8 cellular contexts compared by ENCODE assay signal in genomic region chr5:59790399-59791130, GRCh38.
DNase-seq lines count a peak whose midpoint lies in the region; ATAC-seq and TF ChIP-seq lines count a peak whose summit lies in the region.

No MANE protein-coding gene starts in this region.

- H3K9me3 ChIP-seq in prostate gland: no peaks in the 10 kb centered on the region
- no peaks in the 10 kb centered on the region for H3K9me3 ChIP-seq in upper lobe of left lung

- H3K27me3 ChIP-seq in prostate gland (replicated peaks; ENCODE audit: insufficient read depth): no peaks in the 10 kb centered on the region
- no peaks in the 10 kb centered on the region for H3K27me3 ChIP-seq in upper lobe of left lung

- no peaks in the 10 kb centered on the region for H3K9me3 Mint-ChIP-seq in activated naive CD8-positive, alpha-beta T cell treated with anti-CD3 and anti-CD28 coated beads for 36 hours

- TF ChIP-seq POLR2A in prostate gland (IDR thresholded peaks at IDR 0.05) (no peak), upper lobe of left lung (IDR thresholded peaks at IDR 0.05) (no peak)

- H3K4me3 ChIP-seq in prostate gland: peak overlapping the region; percentile 3 to 5
- H3K4me3 ChIP-seq in upper lobe of left lung: no peak overlapping the region

- no peak for DNase-seq in activated naive CD8-positive, alpha-beta T cell treated with anti-CD3 and anti-CD28 coated beads for 36 hours
- DNase-seq in prostate gland (ENCODE audit: low spot score) (peak; percentile 27), upper lobe of left lung (no peak), NCI-H345 treated with DMSO at 0.1 percent for 48 hours (lab: John Stamatoyannopoulos, UW; ENCODE audit: unreplicated experiment) (no peak), NCI-H146 (lab: John Stamatoyannopoulos, UW) (no peak), Kasumi-1 (lab: John Stamatoyannopoulos, UW) (no peak)

- no peaks in the 10 kb centered on the region for H3K36me3 Mint-ChIP-seq in activated naive CD8-positive, alpha-beta T cell treated with anti-CD3 and anti-CD28 coated beads for 36 hours

- TF ChIP-seq CTCF in prostate gland (IDR thresholded peaks at IDR 0.05) (no peak), upper lobe of left lung (IDR thresholded peaks at IDR 0.05) (no peak)

- H3K36me3 ChIP-seq in prostate gland (no peaks in the 10 kb centered on the region), upper lobe of left lung (no peaks in the 10 kb centered on the region)

- H3K27me3 Mint-ChIP-seq in activated naive CD8-positive, alpha-beta T cell treated with anti-CD3 and anti-CD28 coated beads for 36 hours: peaks cover 28% of the 10 kb centered on the region

- intact Hi-C loops in prostate gland (cut with DNase I): loop anchor here (10.0 kb wide), 2 partner anchors 286 to 906 kb away; no protein-coding TSS in a partner anchor

- ATAC-seq in GM18909 (IDR thresholded peaks at IDR 0.05; ENCODE audit: poor library complexity, unreplicated experiment): peak; percentile 83
- peak; percentile 80 for ATAC-seq in HG03108 (IDR thresholded peaks at IDR 0.05; ENCODE audit: unreplicated experiment)
- ATAC-seq in upper lobe of left lung (ENCODE audit: low FRiP score in 2 of 2): no peak

- H3K27ac ChIP-seq in prostate gland (peak overlapping the region; percentile 26 to 62), upper lobe of left lung (peak overlapping the region in 1 of 4 donors; percentile 7)

- no peak for TF ChIP-seq EP300 in upper lobe of left lung (IDR thresholded peaks at IDR 0.05)

- 35% methylated on average over 12 of the region's 12 CpGs for WGBS in prostate gland
- 62 to 64% methylated on average over 12 of the region's 12 CpGs for WGBS in upper lobe of left lung, 2 donors

- H3K27ac Mint-ChIP-seq in activated naive CD8-positive, alpha-beta T cell treated with anti-CD3 and anti-CD28 coated beads for 36 hours: peak overlapping the region; percentile 68

- H3K4me1 ChIP-seq in prostate gland (replicated peaks) (no peaks in the 10 kb centered on the region), upper lobe of left lung (no peaks in the 10 kb centered on the region)

- peaks cover 8% of the 10 kb centered on the region for H3K4me1 Mint-ChIP-seq in activated naive CD8-positive, alpha-beta T cell treated with anti-CD3 and anti-CD28 coated beads for 36 hours

- H3K4me3 Mint-ChIP-seq in activated naive CD8-positive, alpha-beta T cell treated with anti-CD3 and anti-CD28 coated beads for 36 hours: peak overlapping the region; percentile 34

Comparison
In these comparisons a context has a peak if more than half of its experiments do, and no peak if none do; other contexts are left out.
1. ATAC-seq: peak in GM18909 (single experiment) and HG03108 (single experiment); none in upper lobe of left lung (0 of 2).
2. H3K4me3 ChIP-seq: peak in prostate gland (2 of 2); none in upper lobe of left lung (0 of 4).